Comparison of ENCODE assay signal across 23 cellular contexts in the genomic region with DNA sequence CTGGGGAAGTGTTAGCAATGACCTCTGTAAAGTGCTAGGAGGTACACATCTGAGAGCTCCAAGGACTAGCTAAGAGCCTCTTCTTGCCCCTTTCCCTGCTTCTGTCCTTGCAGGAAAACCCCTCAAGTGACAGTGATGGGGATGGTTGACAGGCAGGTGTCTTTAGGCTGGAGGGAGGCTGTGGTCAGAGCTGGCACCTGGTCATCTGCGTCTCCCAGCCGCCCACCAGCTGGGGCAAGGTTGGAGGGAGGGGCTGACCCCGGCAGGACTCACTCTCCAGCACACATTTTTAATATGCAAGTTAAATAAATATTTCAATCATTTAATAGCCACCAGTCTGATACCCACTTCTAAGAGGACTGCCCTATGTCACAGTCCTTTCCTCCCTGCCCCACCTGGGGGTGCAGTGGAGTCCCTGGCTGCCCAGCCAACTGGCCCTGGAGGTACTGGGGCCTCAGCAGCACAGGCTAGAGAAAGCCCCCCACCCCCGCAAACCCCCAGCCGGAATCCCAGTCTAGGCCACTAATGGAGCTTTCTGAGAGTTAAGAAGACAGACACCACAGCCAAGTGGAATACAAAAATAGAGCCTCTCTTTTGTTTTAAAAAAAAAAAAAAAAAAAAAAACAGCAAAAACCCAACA. TPM values are rescaled to one million over a fixed set of nuclear protein-coding genes. Genes with fewer than 3 reads are reported as not detected.
A peak's percentile ranks its signal among the peaks of the same experiment; 100 is the strongest.
DNase-seq lines count a peak whose midpoint lies in the region; ATAC-seq and TF ChIP-seq lines count a peak whose summit lies in the region.
"Had no signal": no experiment of that assay in that cellular context is flagged by ENCODE, and none has a peak within 500 bp of the region (broad histone marks: within the 10 kb centered on the region; RNA-seq: fewer than 3 reads in every experiment).

No MANE protein-coding gene starts in this region.

- H3K4me1 ChIP-seq in GM23338 (ENCODE audit: insufficient read depth) (peaks cover 22% of the 10 kb centered on the region), neural progenitor cell (peaks cover 55% of the 10 kb centered on the region)
- H3K4me1 ChIP-seq: BLaER1 treated with 17β-estradiol and CSF1 and Interleukin-3, amounts not matched to agents 10 nM and 100 nM; HAP-1 had no signal

- H3K36me3 ChIP-seq in GM23338 (ENCODE audit: insufficient read depth) (no peaks in the 10 kb centered on the region), neural progenitor cell (no peaks in the 10 kb centered on the region)
- H3K36me3 ChIP-seq: BLaER1 treated with 17β-estradiol and CSF1 and Interleukin-3, amounts not matched to agents 10 nM and 100 nM; HAP-1 had no signal

- H3K4me3 ChIP-seq in GM23338 = no peak overlapping the region
- H3K4me3 ChIP-seq in neural progenitor cell = no peak overlapping the region
- H3K4me3 ChIP-seq in foreskin fibroblast (ENCODE audit: low read depth in 1 of 2, low read length in 2 of 2) = no peak overlapping the region
- H3K4me3 ChIP-seq: BLaER1 treated with 17β-estradiol and CSF1 and Interleukin-3, amounts not matched to agents 10 nM and 100 nM; HAP-1 had no signal

- H3K27me3 ChIP-seq in GM23338 (ENCODE audit: insufficient read depth) (peaks cover 35% of the 10 kb centered on the region), neural progenitor cell (peaks cover 26% of the 10 kb centered on the region)

- H3K9me3 Mint-ChIP-seq in GM23338 (no peaks in the 10 kb centered on the region), WTC11 (no peaks in the 10 kb centered on the region), neural progenitor cell (no peaks in the 10 kb centered on the region)
- H3K9me3 Mint-ChIP-seq: CD8-positive, alpha-beta T cell had no signal

- peak; percentile 8 for DNase-seq in AG08396 (ENCODE audit: low spot score)
- DNase-seq in GM23338 (ENCODE audit: low spot score) = peak; percentile 35
- no peak for DNase-seq in WTC11 (ENCODE audit: low spot score)
- DNase-seq in neural progenitor cell (ENCODE audit: low spot score) = no peak
- DNase-seq in foreskin fibroblast = no peak
- no peak for DNase-seq in HuH-7.5 (ENCODE audit: low spot score)
- DNase-seq in NCI-H1694 (lab: John Stamatoyannopoulos, UW) = no peak
- DNase-seq in OCI-M1 (lab: John Stamatoyannopoulos, UW) = no peak
- DNase-seq: Calu3; CD8-positive, alpha-beta T cell; DMS79; NCI-H1092 treated with DMSO at 0.1 percent for 48 hours; NCI-H146; NCI-H2081; NCI-H2171 treated with DMSO at 0.1 percent for 48 hours; NCI-H446 treated with DMSO at 0.1 percent for 48 hours; NCI-H69; NK-92 treated with Interleukin-12 subunit alpha and Interleukin-12 subunit beta, amount 100 ng/mL, for 24 hours; Right ventricle myocardium superior had no signal

- POLR2A ChIA-PET in WTC11 (lab: Charles Lee) = interaction anchor here (1.0 kb wide), 1 partner anchor 9 kb away, joined by 4 read pairs; no protein-coding TSS in a partner anchor

- H3K79me2 ChIP-seq in GM23338 (replicated peaks; ENCODE audit: insufficient read depth) = no peaks in the 10 kb centered on the region
- H3K79me2 ChIP-seq in neural progenitor cell (ENCODE audit: low read depth) = no peaks in the 10 kb centered on the region

- H3K27me3 Mint-ChIP-seq in GM23338 (ENCODE audit: insufficient read depth, low read depth, poor library complexity) (peaks cover 46% of the 10 kb centered on the region), WTC11 (ENCODE audit: low read depth) (peaks cover 33% of the 10 kb centered on the region), neural progenitor cell (ENCODE audit: insufficient read depth, low read depth) (peaks cover 52% of the 10 kb centered on the region)

- no peak overlapping the region; the same call in 2 of the 3 replicates for H3K4me3 Mint-ChIP-seq in GM23338
- no peak overlapping the region for H3K4me3 Mint-ChIP-seq in WTC11
- H3K4me3 Mint-ChIP-seq in neural progenitor cell = no peak overlapping the region
- H3K4me3 Mint-ChIP-seq: CD8-positive, alpha-beta T cell had no signal

- no peaks in the 10 kb centered on the region for H3K9me3 ChIP-seq in neural progenitor cell (ENCODE audit: low read depth)
- H3K9me3 ChIP-seq: BLaER1 treated with 17β-estradiol and CSF1 and Interleukin-3, amounts not matched to agents 10 nM and 100 nM; HAP-1 had no signal

- H3K36me3 Mint-ChIP-seq in GM23338 (ENCODE audit: low read depth) (no peaks in the 10 kb centered on the region; the same call in 2 of the 3 replicates), WTC11 (no peaks in the 10 kb centered on the region), neural progenitor cell (no peaks in the 10 kb centered on the region)
- H3K36me3 Mint-ChIP-seq: CD8-positive, alpha-beta T cell had no signal

- peak; percentile 23 for ATAC-seq in GM23338
- ATAC-seq in WTC11 = peak; percentile 16; the same call in 1 of the 2 replicates
- ATAC-seq: CD8-positive, alpha-beta T cell had no signal

- H3K4me1 Mint-ChIP-seq in GM23338 (peaks cover 39% of the 10 kb centered on the region), WTC11 (peaks cover 33% of the 10 kb centered on the region), neural progenitor cell (peaks cover 69% of the 10 kb centered on the region)

- H3K27ac Mint-ChIP-seq in GM23338 (no peak overlapping the region), WTC11 (peak overlapping the region; percentile 43; the same call in 1 of the 2 replicates), neural progenitor cell (no peak overlapping the region)
- H3K27ac Mint-ChIP-seq: CD8-positive, alpha-beta T cell had no signal

- H2AFZ ChIP-seq in GM23338 (no peak overlapping the region), neural progenitor cell (replicated peaks) (no peak overlapping the region)

- H3F3A ChIP-seq in GM23338 (replicated peaks; ENCODE audit: low read depth) (peaks cover 11% of the 10 kb centered on the region; the same call in 1 of the 2 replicates), neural progenitor cell (ENCODE audit: low read depth) (peaks cover 40% of the 10 kb centered on the region)

- CTCF ChIA-PET in WTC11 (lab: Charles Lee) = interaction anchor here (0.6 to 8.3 kb wide), 10 partner anchors 9 to 1455 kb away, joined by 3 to 69 read pairs (median 6); partner anchors contain the start of gene NPM3

- H3K9me2 ChIP-seq in GM23338 (ENCODE audit: insufficient read depth) = no peaks in the 10 kb centered on the region

- H4K20me1 ChIP-seq in GM23338 (replicated peaks; ENCODE audit: insufficient read depth) = no peaks in the 10 kb centered on the region
- no peaks in the 10 kb centered on the region for H4K20me1 ChIP-seq in neural progenitor cell (ENCODE audit: low read depth)

- TF ChIP-seq CTCF in GM23338 (conservative IDR thresholded peaks at IDR 0.05; ENCODE audit: low read depth in 2 of 2) = peak in 1 of 2 experiments; percentile 51; a peak in 2 of 4 replicates
- no peak for TF ChIP-seq CTCF in WTC11 (IDR thresholded peaks at IDR 0.05)
- peak; percentile 19 for TF ChIP-seq CTCF in neural progenitor cell (IDR thresholded peaks at IDR 0.05)
- no peak for TF ChIP-seq CTCF in foreskin fibroblast (IDR thresholded peaks at IDR 0.05; ENCODE audit: low read depth, low read length)

- H3K27ac ChIP-seq in GM23338 (ENCODE audit: low read depth) = no peak overlapping the region
- H3K27ac ChIP-seq in neural progenitor cell = no peak overlapping the region
- H3K27ac ChIP-seq: BLaER1 treated with 17β-estradiol and CSF1 and Interleukin-3, amounts not matched to agents 10 nM and 100 nM had no signal

- H3K9ac ChIP-seq in neural progenitor cell = no peak overlapping the region
- H3K9ac ChIP-seq: BLaER1 treated with 17β-estradiol and CSF1 and Interleukin-3, amounts not matched to agents 10 nM and 100 nM had no signal

- no peak overlapping the region for H3K4me2 ChIP-seq in GM23338
- H3K4me2 ChIP-seq in neural progenitor cell = no peak overlapping the region
- H3K4me2 ChIP-seq: BLaER1 treated with 17β-estradiol and CSF1 and Interleukin-3, amounts not matched to agents 10 nM and 100 nM had no signal

TF ChIP-seq in GM23338, 12 proteins besides CTCF, POLR2A, EP300 and RAD21 (continues in another document):
- no peak for TF ChIP-seq ETS1 (IDR thresholded peaks at IDR 0.05)
- TF ChIP-seq ZNF331 (CRISPR knock-in tag; IDR thresholded peaks at IDR 0.05; ENCODE audit: low read depth) = no peak
- TF ChIP-seq ZNF114 (CRISPR knock-in tag; IDR thresholded peaks at IDR 0.05) = no peak

TF ChIP-seq in WTC11, 78 proteins besides CTCF, POLR2A, EP300 and RAD21 (continues in another document):
- TF ChIP-seq ZNF263 (CRISPR knock-in tag; IDR thresholded peaks at IDR 0.05; ENCODE audit: low read depth) = no peak
- TF ChIP-seq ZNF396 (CRISPR knock-in tag; IDR thresholded peaks at IDR 0.05; ENCODE audit: borderline replicate concordance) = no peak
- TF ChIP-seq GABPB1 (CRISPR knock-in tag; IDR thresholded peaks at IDR 0.05) = no peak
- TF ChIP-seq ZNF121 (CRISPR knock-in tag; IDR thresholded peaks at IDR 0.05) = no peak
- no peak for TF ChIP-seq NFATC4 (CRISPR knock-in tag; IDR thresholded peaks at IDR 0.05)
- TF ChIP-seq ZBTB21 (CRISPR knock-in tag; IDR thresholded peaks at IDR 0.05; ENCODE audit: borderline replicate concordance) = no peak
- TF ChIP-seq GTF2I (CRISPR knock-in tag; conservative IDR thresholded peaks at IDR 0.05) = no peak
- no peak for TF ChIP-seq IRF2 (CRISPR knock-in tag; IDR thresholded peaks at IDR 0.05; ENCODE audit: borderline replicate concordance, low read depth)
- TF ChIP-seq MXD4 (CRISPR knock-in tag; IDR thresholded peaks at IDR 0.05; ENCODE audit: borderline replicate concordance) = no peak
- no peak for TF ChIP-seq SMAD3 (CRISPR knock-in tag; IDR thresholded peaks at IDR 0.05; ENCODE audit: borderline replicate concordance)
- no peak for TF ChIP-seq SOX15 (CRISPR knock-in tag; IDR thresholded peaks at IDR 0.05)
- TF ChIP-seq RELA (CRISPR knock-in tag; IDR thresholded peaks at IDR 0.05; ENCODE audit: borderline replicate concordance) = no peak
- no peak for TF ChIP-seq ZNF671 (CRISPR knock-in tag; IDR thresholded peaks at IDR 0.05)

RNA-seq across cellular contexts. Expression of gene FGF8, which starts 6.3 kb away (rescaled TPM):
- total RNA-seq in GM23338 (2014; rRNA removed; shearing (Covaris generic)) = 6.2 and 6.3 TPM in 2 replicates
- 1.6 and 2.7 TPM in 2 replicates for polyA plus RNA-seq in GM23338 (2016; fragmentation: Nextera tagmentation; extraction: Ambion mirVana)
- 14.0 to 28.9 TPM (median 16.4 TPM) in 3 replicates for total RNA-seq in WTC11 (2021)
- 17.6 and 32.2 TPM in 2 replicates for total RNA-seq in neural progenitor cell (ENCODE audit: low replicate concordance)
- total RNA-seq: A673; Calu3; CD8-positive, alpha-beta T cell; LHCN-M2; Right ventricle myocardium superior had no signal

RNA-seq across cellular contexts. Expression of gene NPM3, which starts 13.6 kb away (rescaled TPM):
- total RNA-seq in GM23338 (2014; rRNA removed; shearing (Covaris generic)) = 258 and 345 TPM in 2 replicates
- 31.5 and 32.2 TPM in 2 replicates for polyA plus RNA-seq in GM23338 (2016; fragmentation: Nextera tagmentation; extraction: Ambion mirVana)
- total RNA-seq in WTC11 (2021) (223 to 260 TPM (median 229 TPM) in 3 replicates), neural progenitor cell (ENCODE audit: low replicate concordance) (93.1 and 149 TPM in 2 replicates)

RNA-seq across cellular contexts. Expression of gene OGA, which starts 48.6 kb away (rescaled TPM):
- total RNA-seq in GM23338 (2014; rRNA removed; shearing (Covaris generic)) = 112 and 131 TPM in 2 replicates
- polyA plus RNA-seq in GM23338 (2016; fragmentation: Nextera tagmentation; extraction: Ambion mirVana) = 68.1 and 68.4 TPM in 2 replicates
- total RNA-seq in WTC11 (2021) (110 to 111 TPM (median 110 TPM) in 3 replicates), neural progenitor cell (ENCODE audit: low replicate concordance) (197 and 275 TPM in 2 replicates)

Comparison
In these comparisons a context has a peak if more than half of its experiments do, and no peak if none do; other contexts are left out.
1. DNase-seq: peak in AG08396 (single experiment) and GM23338 (single experiment); none in WTC11 (single experiment), neural progenitor cell (single experiment), foreskin fibroblast (0 of 2), HuH-7.5 (single experiment), NCI-H1694 (single experiment) and OCI-M1 (single experiment).